8 cellular contexts compared by ENCODE assay signal in genomic region chr12:69239922-69240624, GRCh38. TPM values are rescaled to one million over a fixed set of nuclear protein-coding genes. Genes with fewer than 3 reads are reported as not detected.
A peak's percentile ranks its signal among the peaks of the same experiment; 100 is the strongest.
DNase-seq lines count a peak whose midpoint lies in the region; ATAC-seq and TF ChIP-seq lines count a peak whose summit lies in the region.

No MANE protein-coding gene starts in this region.

- peak overlapping the region; percentile 99 for H3K4me3 Mint-ChIP-seq in neural progenitor cell

- DNase-seq in Ammon's horn (ENCODE audit: low spot score) (peak; percentile 47), OCI-M1 (lab: John Stamatoyannopoulos, UW) (peak; percentile 57), activated gamma-delta T cell (lab: John Stamatoyannopoulos, UW) (peak; percentile 49), foreskin fibroblast (peak in 1 of 2 donors; percentile 59), neural progenitor cell (ENCODE audit: low spot score) (peak; percentile 81), superior temporal gyrus (ENCODE audit: extremely low spot score) (peak; percentile 42)

- TF ChIP-seq CTCF in foreskin fibroblast (IDR thresholded peaks at IDR 0.05; ENCODE audit: low read depth, low read length) (no peak), neural progenitor cell (IDR thresholded peaks at IDR 0.05) (no peak)

- H3K9me3 Mint-ChIP-seq in neural progenitor cell: peaks cover 11% of the 10 kb centered on the region

- no peaks in the 10 kb centered on the region for H3K9me3 ChIP-seq in neural progenitor cell (ENCODE audit: low read depth)

- peak overlapping the region; percentile 83 for H2AFZ ChIP-seq in neural progenitor cell (replicated peaks)

- H3K27me3 Mint-ChIP-seq in neural progenitor cell (ENCODE audit: insufficient read depth, low read depth): peaks cover 4% of the 10 kb centered on the region

- peaks cover 27% of the 10 kb centered on the region for H3K4me1 ChIP-seq in neural progenitor cell

- no peaks in the 10 kb centered on the region for H3K36me3 ChIP-seq in neural progenitor cell

- H3K4me3 ChIP-seq in foreskin fibroblast (ENCODE audit: low read depth in 1 of 2, low read length in 2 of 2) (peak overlapping the region; percentile 81 to 92), neural progenitor cell (peak overlapping the region; percentile 94)

- peaks cover 33% of the 10 kb centered on the region for H3K36me3 Mint-ChIP-seq in neural progenitor cell

- H3K27ac Mint-ChIP-seq in neural progenitor cell: peak overlapping the region; percentile 99

- H3K79me2 ChIP-seq in neural progenitor cell (ENCODE audit: low read depth): peaks cover 67% of the 10 kb centered on the region

- ATAC-seq in GM18907 (IDR thresholded peaks at IDR 0.05; ENCODE audit: unreplicated experiment) (peak; percentile 43), HG03159 (IDR thresholded peaks at IDR 0.05; ENCODE audit: unreplicated experiment) (peak; percentile 36)

- peaks cover 21% of the 10 kb centered on the region for H3K4me1 Mint-ChIP-seq in neural progenitor cell

- H3F3A ChIP-seq in neural progenitor cell (ENCODE audit: low read depth): peaks cover 18% of the 10 kb centered on the region

- H3K27ac ChIP-seq in neural progenitor cell: peak overlapping the region; percentile 96

- H3K9ac ChIP-seq in neural progenitor cell: peak overlapping the region; percentile 93

- peak overlapping the region; percentile 97 for H3K4me2 ChIP-seq in neural progenitor cell

- no peaks in the 10 kb centered on the region for H3K27me3 ChIP-seq in neural progenitor cell

- H4K20me1 ChIP-seq in neural progenitor cell (ENCODE audit: low read depth): peaks cover 51% of the 10 kb centered on the region

RNA-seq across cellular contexts. Expression of gene CPSF6, which starts 0.7 kb away (rescaled TPM):
- total RNA-seq in neural progenitor cell (ENCODE audit: low replicate concordance): 114 and 155 TPM in 2 replicates
